ENCODE assay signal across 20 cellular contexts in genomic region chr22:38724176-38724575, GRCh38.
"Had no signal": no experiment of that assay in that cellular context is flagged by ENCODE, and none has a peak within 500 bp of the region (broad histone marks: within the 10 kb centered on the region; RNA-seq: fewer than 3 reads in every experiment).

No MANE protein-coding gene starts in this region.

- H3K4me1 Mint-ChIP-seq: nephron had no signal

- H3K27ac Mint-ChIP-seq: nephron, type B pancreatic cell had no signal

- DNase-seq: activated CD4-positive, alpha-beta T cell treated with anti-CD3 and anti-CD28 coated beads for 48 hours; activated CD4-positive, CD25-positive, alpha-beta regulatory T cell; activated CD8-positive, alpha-beta memory T cell treated with anti-CD3 and anti-CD28 coated beads for 24 hours; activated CD8-positive, alpha-beta memory T cell treated with anti-CD3 and anti-CD28 coated beads, Interleukin-2, amount 50 U/mL, for 4 hours; activated T-cell treated with anti-CD3 and anti-CD28 coated beads, Interleukin-2, amount 50 U/mL, for 24 hours; foreskin melanocyte; left cardiac atrium; stimulated activated CD4-positive, alpha-beta T cell treated with anti-CD3 and anti-CD28 coated beads, Interleukin-4, amount 100 ng/mL, for 4 hours; T1000 had no signal

- H3K27me3 Mint-ChIP-seq: activated T-cell treated with anti-CD3 and anti-CD28 coated beads, Interleukin-2, amount 50 U/mL, for 24 hours; activated T-helper 17 cell treated with anti-CD3 and anti-CD28 coated beads, Interleukin-2, amount 50 U/mL, for 72 hours; effector memory CD8-positive, alpha-beta T cell; type B pancreatic cell had no signal

- H3K4me3 Mint-ChIP-seq: activated T-cell treated with anti-CD3 and anti-CD28 coated beads, Interleukin-2, amount 50 U/mL, for 24 hours; activated T-helper 17 cell treated with anti-CD3 and anti-CD28 coated beads, Interleukin-2, amount 50 U/mL, for 72 hours; effector memory CD8-positive, alpha-beta T cell; nephron; type B pancreatic cell had no signal

- ATAC-seq: body of pancreas had no signal

- H3K27ac ChIP-seq: body of pancreas, cardiac muscle cell, pancreas, psoas muscle, right atrium auricular region, thoracic aorta, vagina had no signal

- H3K9me3 Mint-ChIP-seq: activated T-cell treated with anti-CD3 and anti-CD28 coated beads, Interleukin-2, amount 50 U/mL, for 24 hours; activated T-helper 17 cell treated with anti-CD3 and anti-CD28 coated beads, Interleukin-2, amount 50 U/mL, for 72 hours; effector memory CD8-positive, alpha-beta T cell; nephron; type B pancreatic cell had no signal
